8 cellular contexts compared by ENCODE assay signal in the genomic region with DNA sequence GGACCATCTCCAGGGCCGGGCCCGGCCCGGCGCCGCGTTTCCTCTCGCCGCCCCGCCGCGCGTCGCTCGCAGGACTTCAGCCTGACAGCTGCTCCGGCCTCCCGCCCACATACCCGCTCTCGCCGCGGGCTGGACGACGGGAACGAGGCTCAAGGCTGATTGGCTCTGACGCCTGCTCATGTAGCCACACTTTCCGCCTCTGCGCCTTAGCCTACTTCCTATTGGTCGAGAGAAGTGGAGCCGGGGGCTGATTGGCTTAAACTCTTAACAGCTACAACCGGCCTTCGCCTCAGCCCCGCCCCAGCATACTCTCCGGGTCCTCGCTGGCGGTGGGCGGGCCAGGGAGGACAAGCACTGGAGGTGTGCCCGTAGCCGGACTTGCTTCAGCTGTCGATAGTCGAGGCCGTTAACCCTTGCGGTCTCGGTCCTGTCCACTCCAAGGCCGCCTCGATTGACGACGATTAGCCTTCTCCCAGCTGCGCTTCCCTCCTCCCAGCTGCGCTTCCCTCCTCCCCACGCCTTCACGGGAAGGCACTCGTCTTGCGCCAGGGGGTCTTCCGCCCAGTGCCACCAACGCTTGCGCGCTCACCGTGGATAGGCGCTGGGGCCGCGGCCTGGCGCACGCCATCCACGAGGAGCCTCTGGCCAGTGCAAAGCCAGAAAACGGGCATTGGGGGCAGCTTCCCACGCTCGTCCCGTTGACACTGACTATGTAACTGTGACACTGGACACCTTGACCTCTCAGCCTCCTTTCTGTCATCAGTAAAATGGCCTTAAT. TPM values are rescaled to one million over a fixed set of nuclear protein-coding genes. Genes with fewer than 3 reads are reported as not detected.
DNase-seq lines count a peak whose midpoint lies in the region; ATAC-seq and TF ChIP-seq lines count a peak whose summit lies in the region.

A gene (minus strand): TSS at position 86 of the 778 bp plus-strand sequence. CDS start 79 bp downstream, at position 7.

- H3K9me3 ChIP-seq in RWPE2 (ENCODE audit: severe bottlenecking), result no peaks in the 10 kb centered on the region

- peak within 1 kb of the TSS; percentile 71 for H3K27ac ChIP-seq in RWPE2 (ENCODE audit: poor library complexity, severe bottlenecking)

- no peaks in the 10 kb centered on the region for H3K9me3 Mint-ChIP-seq in natural killer cell

- peaks cover 8% of the 10 kb centered on the region for H3K4me1 ChIP-seq in RWPE2 (ENCODE audit: insufficient read depth, poor library complexity, severe bottlenecking)

- DNase-seq in EH (ENCODE audit: low read depth), result peak; percentile 100
- DNase-seq in H4 (ENCODE audit: low spot score), result peak; percentile 99
- DNase-seq in LoVo (ENCODE audit: low spot score), result peak; percentile 99
- DNase-seq in RWPE2 (ENCODE audit: low spot score), result peak; percentile 99
- DNase-seq in activated T-helper 9 cell treated with anti-CD3 and anti-CD28 coated beads, Interleukin-2, amount 50 U/mL, for 16 hours (ENCODE audit: low read depth), result peak; percentile 88
- DNase-seq in fibroblast of peridontal ligament (ENCODE audit: extremely low read depth), result peak; percentile 100
- peak; percentile 95 for DNase-seq in natural killer cell
- DNase-seq in stimulated activated naive CD4-positive, alpha-beta T cell treated with Interleukin-2 at 50 U/mL for 16 hours (lab: John Stamatoyannopoulos, UW), result peak; percentile 95

- ATAC-seq in RWPE2 (ENCODE audit: low read depth) (peak; percentile 92), natural killer cell (peak; percentile 81 to 91 (median 82))

- intact Hi-C loops in natural killer cell (cut with micrococcal nuclease), result loop anchor here (1.0 to 10.0 kb wide), 3 partner anchors 19 to 1221 kb away; a partner anchor contains a TSS

- peak within 1 kb of the TSS; percentile 94 to 96 for H3K27ac Mint-ChIP-seq in natural killer cell

- H3K36me3 Mint-ChIP-seq in natural killer cell, result no peaks in the 10 kb centered on the region

- peak within 1 kb of the TSS; percentile 96 for H3K4me3 Mint-ChIP-seq in natural killer cell

- TF ChIP-seq CTCF in RWPE2 (IDR thresholded peaks at IDR 0.05; ENCODE audit: poor library complexity, severe bottlenecking) (no peak), natural killer cell (IDR thresholded peaks at IDR 0.05) (no peak)

- H3K27me3 Mint-ChIP-seq in natural killer cell (ENCODE audit: low read depth in 2 of 2), result no peaks in the 10 kb centered on the region

- H3K4me3 ChIP-seq in RWPE2 (ENCODE audit: severe bottlenecking), result peak within 1 kb of the TSS; percentile 65

- H3K27me3 ChIP-seq in RWPE2 (ENCODE audit: insufficient read depth, poor library complexity, severe bottlenecking), result no peaks in the 10 kb centered on the region

- H3K36me3 ChIP-seq in RWPE2 (ENCODE audit: low read depth), result peaks cover 11% of the 10 kb centered on the region; the same call in 1 of the 2 replicates

- peaks cover 34 to 47% of the 10 kb centered on the region in 2 donors for H3K4me1 Mint-ChIP-seq in natural killer cell

RNA-seq across cellular contexts. Expression of the gene that starts here (rescaled TPM):
- total RNA-seq in H4 (2014; rRNA removed; shearing (Covaris generic)), result 26.6 and 49.4 TPM in 2 replicates
- 1 to 10 TPM; 8.3 to 9.7 (median 9.1) TPM for total RNA-seq in natural killer cell

Comparison
In these comparisons a context has a peak if more than half of its experiments do, and no peak if none do; other contexts are left out.
1. Peak in every context shown above with its lines: DNase-seq, ATAC-seq, H3K4me3 ChIP-seq and H3K27ac ChIP-seq.